In genomic region chr21:45517249-45518065, GRCh38 we compare ENCODE assay signal across 10 cellular contexts. TPM values are rescaled to one million over a fixed set of nuclear protein-coding genes. Genes with fewer than 3 reads are reported as not detected.
DNase-seq lines count a peak whose midpoint lies in the region; ATAC-seq and TF ChIP-seq lines count a peak whose summit lies in the region.
"Had no signal": no experiment of that assay in that cellular context is flagged by ENCODE, and none has a peak within 500 bp of the region (broad histone marks: within the 10 kb centered on the region; RNA-seq: fewer than 3 reads in every experiment).

No MANE protein-coding gene starts in this region.

- no peaks in the 10 kb centered on the region for H4K20me1 ChIP-seq in SU-DHL-6 (ENCODE audit: low read depth, low read length)

- H3K36me3 Mint-ChIP-seq in activated T-cell treated with anti-CD3 and anti-CD28 coated beads, Interleukin-2, amount 50 U/mL, for 72 hours (ENCODE audit: insufficient read depth in 2 of 2) = peaks cover 34 to 52% of the 10 kb centered on the region in 2 donors

- H3K36me3 ChIP-seq in SU-DHL-6 (ENCODE audit: low read length) = peaks cover 40% of the 10 kb centered on the region
- peaks cover 11% of the 10 kb centered on the region for H3K36me3 ChIP-seq in suprapubic skin

- H3K9me2 ChIP-seq in SU-DHL-6 (replicated peaks; ENCODE audit: insufficient read depth, low read length) = no peaks in the 10 kb centered on the region

- no peak for TF ChIP-seq EP300 in suprapubic skin (IDR thresholded peaks at IDR 0.05)

- no peak for TF ChIP-seq POLR2A in suprapubic skin (IDR thresholded peaks at IDR 0.05)

- peaks cover 21% of the 10 kb centered on the region for H3K4me1 Mint-ChIP-seq in activated T-cell treated with anti-CD3 and anti-CD28 coated beads, Interleukin-2, amount 50 U/mL, for 72 hours (ENCODE audit: low read depth)

- H3K27me3 Mint-ChIP-seq in activated T-cell treated with anti-CD3 and anti-CD28 coated beads, Interleukin-2, amount 50 U/mL, for 72 hours (ENCODE audit: low read depth) = no peaks in the 10 kb centered on the region

- no peaks in the 10 kb centered on the region for H3K4me1 ChIP-seq in suprapubic skin

- peaks cover 23 to 27% of the 10 kb centered on the region in 2 donors for H3K9me3 Mint-ChIP-seq in activated T-cell treated with anti-CD3 and anti-CD28 coated beads, Interleukin-2, amount 50 U/mL, for 72 hours

- peak; percentile 48 to 75 for ATAC-seq in activated T-cell treated with anti-CD3 and anti-CD28 coated beads, Interleukin-2, amount 50 U/mL, for 72 hours (replicated peaks in 1 of 2)

- WGBS in suprapubic skin = 91% methylated on average over 12 of the region's 15 CpGs

- H3K4me3 ChIP-seq in SU-DHL-6 (ENCODE audit: insufficient read depth, low read length, poor library complexity, severe bottlenecking) = no peak overlapping the region
- no peak overlapping the region for H3K4me3 ChIP-seq in fibroblast of pulmonary artery (replicated peaks; ENCODE audit: low read depth, low read length)
- no peak overlapping the region for H3K4me3 ChIP-seq in suprapubic skin

- H3K27ac ChIP-seq in SU-DHL-6 (ENCODE audit: low read depth, low read length) (peak overlapping the region; percentile 6; the same call in 1 of the 2 replicates), suprapubic skin (no peak overlapping the region)

- H3K79me2 ChIP-seq in SU-DHL-6 (ENCODE audit: insufficient read depth, low read length) = peaks cover 14% of the 10 kb centered on the region; the same call in 1 of the 2 replicates

- peak overlapping the region; percentile 85 for H3K27ac Mint-ChIP-seq in activated T-cell treated with anti-CD3 and anti-CD28 coated beads, Interleukin-2, amount 50 U/mL, for 72 hours

- H3K9me3 ChIP-seq in SU-DHL-6 (ENCODE audit: insufficient read depth, low read length) (no peaks in the 10 kb centered on the region), suprapubic skin (no peaks in the 10 kb centered on the region)

- no peak overlapping the region for H3K9ac ChIP-seq in SU-DHL-6 (ENCODE audit: low read length)

- no peaks in the 10 kb centered on the region for H3F3A ChIP-seq in SU-DHL-6 (ENCODE audit: insufficient read depth)

- peak overlapping the region; percentile 41 to 75 for H3K4me3 Mint-ChIP-seq in activated T-cell treated with anti-CD3 and anti-CD28 coated beads, Interleukin-2, amount 50 U/mL, for 72 hours

- no peak for TF ChIP-seq CTCF in SU-DHL-6 (IDR thresholded peaks at IDR 0.05; ENCODE audit: insufficient read depth, low read length, poor library complexity, severe bottlenecking)
- TF ChIP-seq CTCF in fibroblast of pulmonary artery (IDR thresholded peaks at IDR 0.05; ENCODE audit: low read length, missing control alignments) = no peak
- TF ChIP-seq CTCF in suprapubic skin (IDR thresholded peaks at IDR 0.05) = no peak

- no peak overlapping the region for H3K4me2 ChIP-seq in SU-DHL-6 (ENCODE audit: low read depth, low read length, poor library complexity, severe bottlenecking)

- H3K27me3 ChIP-seq in SU-DHL-6 (ENCODE audit: low read length) = no peaks in the 10 kb centered on the region
- no peaks in the 10 kb centered on the region for H3K27me3 ChIP-seq in suprapubic skin

- DNase-seq in activated T-cell treated with anti-CD3 and anti-CD28 coated beads, Interleukin-2, amount 50 U/mL, for 72 hours = peak in 1 of 2 donors; percentile 50
- DNase-seq in activated T-cell treated with anti-CD3 and anti-CD28 coated beads, Interleukin-2, amount 50 U/mL, for 48 hours = no peak
- DNase-seq in fibroblast of pulmonary artery (ENCODE audit: low read depth) (peak; percentile 46), suprapubic skin (ENCODE audit: low spot score in 2 of 2) (peak; percentile 61 to 80), mucosa of gallbladder (ENCODE audit: low spot score) (no peak), NCI-H524 (lab: John Stamatoyannopoulos, UW) (no peak), OCI-M2 (lab: John Stamatoyannopoulos, UW; ENCODE audit: unreplicated experiment) (no peak)
- DNase-seq: mesendoderm, NCI-H1694 treated with DMSO at 0.1 percent for 48 hours had no signal

- no peak overlapping the region for H2AFZ ChIP-seq in SU-DHL-6 (ENCODE audit: low read depth, low read length, severe bottlenecking)

RNA-seq across cellular contexts. Expression of gene SLC19A1, which starts 24.8 kb away (rescaled TPM):
- total RNA-seq in activated T-cell treated with anti-CD3 and anti-CD28 coated beads, Interleukin-2, amount 50 U/mL, for 72 hours = 10 to 100 TPM; 30.4 to 40.1 TPM
- total RNA-seq in suprapubic skin (1 to 10 TPM; 7.0 to 9.8 (median 7.9) TPM), mucosa of gallbladder (7.0 TPM)

Comparison
In these comparisons a context has a peak if more than half of its experiments do, and no peak if none do; other contexts are left out.
1. DNase-seq: peak in fibroblast of pulmonary artery (single experiment) and suprapubic skin (2 of 2); none in activated T-cell treated with anti-CD3 and anti-CD28 coated beads, Interleukin-2, amount 50 U/mL, for 48 hours (0 of 2), mucosa of gallbladder (single experiment), NCI-H524 (0 of 2) and OCI-M2 (single experiment).